ENCODE assay signal across 18 cellular contexts in genomic region chr18:79637181-79637920, GRCh38. TPM values are rescaled to one million over a fixed set of nuclear protein-coding genes. Genes with fewer than 3 reads are reported as not detected.
A peak's percentile ranks its signal among the peaks of the same experiment; 100 is the strongest.
DNase-seq lines count a peak whose midpoint lies in the region; FAIRE-seq and TF ChIP-seq lines count a peak whose summit lies in the region.
"Had no signal": no experiment of that assay in that cellular context is flagged by ENCODE, and none has a peak within 500 bp of the region (broad histone marks: within the 10 kb centered on the region; RNA-seq: fewer than 3 reads in every experiment).

No MANE protein-coding gene starts in this region.

- CTCF ChIA-PET in endothelial cell of umbilical vein (lab: Charles Lee), result no interaction called here

- peaks cover 2% of the 10 kb centered on the region for H3K79me1 ChIP-seq in neuronal stem cell (ENCODE audit: low read depth, low read length)

- no peak overlapping the region for H2BK5ac ChIP-seq in neuronal stem cell (ENCODE audit: low read length)

- H2BK15ac ChIP-seq in neuronal stem cell (ENCODE audit: low read length), result peak overlapping the region; percentile 37

- H4K20me1 ChIP-seq in endothelial cell of umbilical vein (replicated peaks; ENCODE audit: control insufficient read depth, extremely low read depth, insufficient read depth, low read length), result no peaks in the 10 kb centered on the region

- no peak for FAIRE-seq in endothelial cell of umbilical vein (lab: Jason Lieb, UNC)
- FAIRE-seq: A549 had no signal

- peak overlapping the region; percentile 89 for H3K18ac ChIP-seq in neuronal stem cell (ENCODE audit: low read length)

- TF ChIP-seq EP300 in ovary (IDR thresholded peaks at IDR 0.05), result no peak

- no peak overlapping the region for H4K91ac ChIP-seq in neuronal stem cell (ENCODE audit: low read depth, low read length, poor library complexity)

- no peak for TF ChIP-seq POLR2A in endothelial cell of umbilical vein (IDR thresholded peaks at IDR 0.05; ENCODE audit: low read depth, low read length)
- no peak for TF ChIP-seq POLR2A in ovary (IDR thresholded peaks at IDR 0.05)

- H2AK5ac ChIP-seq in neuronal stem cell (ENCODE audit: low read depth, low read length), result no peak overlapping the region

- peak; percentile 14 for DNase-seq in GM20000 (ENCODE audit: low spot score)
- DNase-seq in NT2/D1 (ENCODE audit: low read depth, low spot score), result no peak
- DNase-seq in endothelial cell of umbilical vein (ENCODE audit: low read depth, low spot score), result no peak
- DNase-seq in neuronal stem cell (ENCODE audit: low spot score), result no peak
- no peak for DNase-seq in NCI-H2196 (lab: John Stamatoyannopoulos, UW; ENCODE audit: unreplicated experiment)
- DNase-seq in ovary, result no peak
- DNase-seq in SHP77 (lab: John Stamatoyannopoulos, UW), result no peak
- DNase-seq in AG20443 (ENCODE audit: low spot score), result no peak
- DNase-seq: DMS53, Karpas-422, NCI-H1417, NCI-H1930, NCI-H2171, NCI-H510A, NCI-H82, Peyer's patch, SHP77 treated with DMSO at 0.1 percent for 48 hours had no signal

- H2BK12ac ChIP-seq in neuronal stem cell (ENCODE audit: low read length), result no peak overlapping the region

- H3K4me3 ChIP-seq in NT2/D1 (ENCODE audit: insufficient read length, low read depth) (peak overlapping the region; percentile 37), endothelial cell of umbilical vein (replicated peaks in 1 of 3; ENCODE audit: insufficient read depth in 1 of 3, low read depth in 1 of 3, low read length in 3 of 3) (no peak overlapping the region), neuronal stem cell (ENCODE audit: low read length in 2 of 2) (peak overlapping the region in 1 of 2 donors; percentile 46), ovary (no peak overlapping the region)
- H3K4me3 ChIP-seq: A549, Peyer's patch had no signal

- intact Hi-C loops in endothelial cell of umbilical vein (cut with micrococcal nuclease) (no loop called here), ovary (cut with DNase I) (no loop called here)

- dilution Hi-C loops in endothelial cell of umbilical vein (cut with MboI; ENCODE audit: extremely low pct_ligation_motif_present, low sequenced_read_pairs), result no loop called here

- no peak overlapping the region for H3K14ac ChIP-seq in neuronal stem cell (ENCODE audit: low read length)

- no peaks in the 10 kb centered on the region for H3K9me1 ChIP-seq in endothelial cell of umbilical vein (replicated peaks; ENCODE audit: control insufficient read depth, extremely low read depth, insufficient read depth, low read length)

- peaks cover 18% of the 10 kb centered on the region for H3K27me3 ChIP-seq in NT2/D1 (ENCODE audit: insufficient read depth, insufficient read length)
- H3K27me3 ChIP-seq in endothelial cell of umbilical vein (ENCODE audit: control insufficient read depth in 2 of 2, insufficient read depth in 2 of 2, low read length in 2 of 2), result peaks cover 4 to 14% of the 10 kb centered on the region in 2 experiments
- H3K27me3 ChIP-seq in neuronal stem cell (ENCODE audit: control insufficient read depth in 3 of 3, insufficient read depth in 3 of 3, low read depth in 1 of 3, low read length in 3 of 3), result peaks cover 5 to 19% (median 13%) of the 10 kb centered on the region in 3 experiments
- no peaks in the 10 kb centered on the region for H3K27me3 ChIP-seq in ovary

- no peak overlapping the region for H3K4ac ChIP-seq in neuronal stem cell (ENCODE audit: low read length)

- BruUV-seq in endothelial cell of umbilical vein (replicated peaks; lab: Mats Ljungman, UMichigan), result no TSS peak

- H2AFZ ChIP-seq in endothelial cell of umbilical vein (ENCODE audit: low read depth, low read length) (no peak overlapping the region), neuronal stem cell (ENCODE audit: low read length) (no peak overlapping the region)

- POLR2A ChIA-PET in endothelial cell of umbilical vein (lab: Charles Lee), result no interaction called here

- peak overlapping the region; percentile 65 for H3K23ac ChIP-seq in neuronal stem cell (ENCODE audit: low read depth, low read length, poor library complexity)

- no peaks in the 10 kb centered on the region for H3K79me2 ChIP-seq in endothelial cell of umbilical vein (ENCODE audit: control insufficient read depth, insufficient read depth, low read length)

- no CpG with 5 or more reads among the region's 58 CpGs for WGBS in neuronal stem cell (ENCODE audit: extremely low coverage in 2 of 2, insufficient read length in 2 of 2, insufficient replicate concordance in 1 of 2), 2 donors
- 19 to 48% (median 34%) methylated on average over 39 to 58 of the region's 58 CpGs for WGBS in ovary, 3 donors

- H3K9ac ChIP-seq in NT2/D1 (ENCODE audit: insufficient read length, low read depth), result peak overlapping the region; percentile 74
- no peak overlapping the region for H3K9ac ChIP-seq in endothelial cell of umbilical vein (replicated peaks; ENCODE audit: extremely low read depth, insufficient read depth, low read length)
- peak overlapping the region; percentile 3 for H3K9ac ChIP-seq in neuronal stem cell (ENCODE audit: low read depth, low read length, poor library complexity)

- H3K4me1 ChIP-seq in NT2/D1 (ENCODE audit: insufficient read depth, insufficient read length), result no peaks in the 10 kb centered on the region
- no peaks in the 10 kb centered on the region for H3K4me1 ChIP-seq in endothelial cell of umbilical vein (ENCODE audit: control insufficient read depth, extremely low read depth, insufficient read depth, low read length)
- H3K4me1 ChIP-seq in neuronal stem cell (ENCODE audit: control insufficient read depth in 2 of 2, insufficient read depth in 1 of 2, low read depth in 1 of 2, low read length in 2 of 2), result peaks cover 0 to 2% of the 10 kb centered on the region in 2 donors
- H3K4me1 ChIP-seq in ovary (ENCODE audit: insufficient read depth), result no peaks in the 10 kb centered on the region
- H3K4me1 ChIP-seq: A549, Peyer's patch had no signal

- peak overlapping the region; percentile 3 for H4K8ac ChIP-seq in neuronal stem cell (ENCODE audit: low read depth, low read length)

- H3K9me3 ChIP-seq in NT2/D1 (ENCODE audit: insufficient read depth, low read length), result no peaks in the 10 kb centered on the region
- no peaks in the 10 kb centered on the region for H3K9me3 ChIP-seq in endothelial cell of umbilical vein (replicated peaks; ENCODE audit: control insufficient read depth, insufficient read depth, low read length)
- H3K9me3 ChIP-seq in neuronal stem cell (replicated peaks in 1 of 2; ENCODE audit: control insufficient read depth in 2 of 2, insufficient read depth in 1 of 2, low read depth in 1 of 2, low read length in 2 of 2), result peaks cover 0 to 5% of the 10 kb centered on the region in 2 donors
- H3K9me3 ChIP-seq in ovary, result no peaks in the 10 kb centered on the region
- H3K9me3 ChIP-seq: A549, Peyer's patch had no signal

- H3K4me2 ChIP-seq in endothelial cell of umbilical vein (ENCODE audit: insufficient read depth, low read length) (no peak overlapping the region), neuronal stem cell (ENCODE audit: insufficient read depth, low read length, poor library complexity, severe bottlenecking) (peak overlapping the region; percentile 49)
- H3K4me2 ChIP-seq: A549 had no signal

- no peak for TF ChIP-seq CTCF in GM20000 (IDR thresholded peaks at IDR 0.05; ENCODE audit: extremely low read depth, missing control alignments)
- TF ChIP-seq CTCF in endothelial cell of umbilical vein (IDR thresholded peaks at IDR 0.05; ENCODE audit: extremely low read depth in 1 of 2, insufficient read depth in 1 of 2, low read depth in 1 of 2, low read length in 2 of 2), result no peak
- TF ChIP-seq CTCF in ovary (IDR thresholded peaks at IDR 0.05), result no peak

- peak overlapping the region; percentile 28 for H2BK120ac ChIP-seq in neuronal stem cell (ENCODE audit: low read depth, low read length)

- H3K27ac ChIP-seq in endothelial cell of umbilical vein (ENCODE audit: insufficient read depth, low read depth, low read length), result no peak overlapping the region
- H3K27ac ChIP-seq in neuronal stem cell (replicated peaks; ENCODE audit: low read length), result no peak overlapping the region
- H3K27ac ChIP-seq in ovary, result no peak overlapping the region
- H3K27ac ChIP-seq: A549, Peyer's patch had no signal

- H3K36me3 ChIP-seq in NT2/D1 (ENCODE audit: insufficient read depth, insufficient read length, low read length), result no peaks in the 10 kb centered on the region
- no peaks in the 10 kb centered on the region for H3K36me3 ChIP-seq in endothelial cell of umbilical vein (ENCODE audit: control insufficient read depth in 2 of 2, extremely low read depth in 1 of 2, insufficient read depth in 2 of 2, low read length in 2 of 2)
- no peaks in the 10 kb centered on the region for H3K36me3 ChIP-seq in neuronal stem cell (replicated peaks in 1 of 2; ENCODE audit: control insufficient read depth in 2 of 2, insufficient read depth in 2 of 2, low read length in 2 of 2)
- no peaks in the 10 kb centered on the region for H3K36me3 ChIP-seq in ovary
- H3K36me3 ChIP-seq: Peyer's patch had no signal

TF ChIP-seq in endothelial cell of umbilical vein, 7 proteins besides CTCF, POLR2A, EP300 and RAD21:
- no peak for TF ChIP-seq MAX (IDR thresholded peaks at IDR 0.05; ENCODE audit: insufficient read depth, insufficient read length)
- TF ChIP-seq MYC (IDR thresholded peaks at IDR 0.05; ENCODE audit: low read depth, low read length), result no peak
- TF ChIP-seq JUN (IDR thresholded peaks at IDR 0.05; ENCODE audit: borderline replicate concordance, insufficient read depth, insufficient read length, low read depth), result no peak
- TF ChIP-seq FOS (IDR thresholded peaks at IDR 0.05; ENCODE audit: borderline replicate concordance, insufficient read depth, low read length), result no peak
- TF ChIP-seq EZH2 (IDR thresholded peaks at IDR 0.05; ENCODE audit: borderline replicate concordance, low read depth, low read length, severe bottlenecking), result peak; percentile 86
- TF ChIP-seq GATA2 (IDR thresholded peaks at IDR 0.05; ENCODE audit: insufficient read depth, insufficient read length, low read depth, low read length), result no peak
- no peak for TF ChIP-seq POLR2AphosphoS5 (IDR thresholded peaks at IDR 0.05; ENCODE audit: insufficient read depth, low read depth, low read length)

RNA-seq across cellular contexts. Expression of gene CTDP1, which starts 42.3 kb away (rescaled TPM):
- total RNA-seq in endothelial cell of umbilical vein (23.5 and 27.6 TPM in 2 replicates), ovary (10 to 100 TPM in 6 of 7 donors, 1 to 10 TPM in 1; 9.3 to 15.2 (median 13.7) TPM)
- polyA plus RNA-seq in endothelial cell of umbilical vein (13.5 and 15.3 TPM in 2 replicates), ovary (1 to 10 TPM; 2.5 to 8.3 TPM)
- 11.4 and 12.7 TPM in 2 replicates for polyA plus RNA-seq in endothelial cell of umbilical vein (2011; cell fraction: cytosol; rRNA removed)
- 22.4 and 24.7 TPM in 2 replicates for polyA plus RNA-seq in endothelial cell of umbilical vein (2011; cell fraction: nucleus; rRNA removed)
- 14.8 and 15.6 TPM in 2 replicates for polyA plus RNA-seq in endothelial cell of umbilical vein (2012)
- 10.5 and 13.8 TPM in 2 replicates for polyA minus RNA-seq in endothelial cell of umbilical vein
- polyA minus RNA-seq in endothelial cell of umbilical vein (2011; cell fraction: cytosol; rRNA and poly(A)+ RNA removed), result 8.6 TPM
- 14.1 and 18.1 TPM in 2 replicates for polyA minus RNA-seq in endothelial cell of umbilical vein (2011; cell fraction: nucleus; rRNA and poly(A)+ RNA removed)
- 10.5 TPM for polyA plus RNA-seq in neuronal stem cell (2013, experiment 1 of 2)
- polyA plus RNA-seq in neuronal stem cell (2013, experiment 2 of 2), result 11.0 TPM
